ENCODE assay signal across 26 cellular contexts in the genomic region with DNA sequence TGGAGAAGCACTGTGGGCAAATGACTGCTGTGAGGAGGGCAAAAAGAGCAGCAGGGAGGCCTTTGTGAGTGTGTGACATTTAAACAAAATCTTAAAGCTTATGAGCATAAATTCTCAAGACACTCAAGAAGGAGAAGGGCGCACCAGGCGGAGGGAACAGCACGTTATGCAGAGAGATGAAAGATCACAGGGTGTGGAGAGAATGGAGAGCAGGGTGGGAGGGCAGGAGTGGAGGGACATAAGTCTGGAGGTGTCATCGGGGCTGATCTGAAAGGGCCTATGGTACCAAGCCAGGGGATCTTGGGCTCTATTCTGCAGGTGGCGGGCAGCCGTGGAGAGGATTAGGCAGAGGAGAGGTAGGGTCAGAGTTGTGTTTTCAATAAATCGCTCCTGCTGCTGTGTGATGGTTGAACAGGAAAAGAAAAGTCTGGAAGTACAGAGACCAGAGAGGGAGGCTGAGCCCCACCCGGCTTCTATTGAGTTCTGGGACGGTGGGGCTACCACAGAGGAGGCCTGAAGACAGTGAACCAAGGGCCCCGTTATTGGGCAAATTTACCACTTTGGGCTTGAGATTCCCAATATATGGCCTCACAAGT.
"Had no signal": no experiment of that assay in that cellular context is flagged by ENCODE, and none has a peak within 500 bp of the region (broad histone marks: within the 10 kb centered on the region; RNA-seq: fewer than 3 reads in every experiment).

No MANE protein-coding gene starts in this region.

- H3K27ac Mint-ChIP-seq: immature natural killer cell; natural killer cell; stimulated activated naive B cell treated with anti-CD40 and anti-IgM and Interleukin-4, amounts not matched to agents 10 μg/mL and 1 μg/mL and 100 μg/mL, for 72 hours; stimulated activated naive CD8-positive, alpha-beta T cell treated with anti-CD3 and anti-CD28 coated beads, Interleukin-15, Interleukin-2, amounts not matched to agents 100 ng/mL and 50 ng/mL, for 24 hours had no signal

- H3K27ac ChIP-seq: coronary artery, esophagus muscularis mucosa, foreskin keratinocyte, gastroesophageal sphincter, heart left ventricle, lower lobe of right lung, pancreas, prostate gland, right atrium auricular region, skin epidermis, spleen, thoracic aorta, tibial nerve, vagina had no signal

- H3K36me3 ChIP-seq: esophagus muscularis mucosa, gastroesophageal sphincter, heart left ventricle, lower lobe of right lung, pancreas, prostate gland, right atrium auricular region, spleen, thoracic aorta, tibial nerve, vagina had no signal

- H3K9me3 Mint-ChIP-seq: immature natural killer cell; natural killer cell; stimulated activated naive B cell treated with anti-CD40 and anti-IgM and Interleukin-4, amounts not matched to agents 10 μg/mL and 1 μg/mL and 100 μg/mL, for 72 hours; stimulated activated naive CD8-positive, alpha-beta T cell treated with anti-CD3 and anti-CD28 coated beads, Interleukin-15, Interleukin-2, amounts not matched to agents 100 ng/mL and 50 ng/mL, for 24 hours had no signal

- ATAC-seq: foreskin keratinocyte; gastroesophageal sphincter; heart left ventricle; left ventricle myocardium superior; lower lobe of right lung; natural killer cell; pancreas; stimulated activated naive B cell treated with anti-CD40 and anti-IgM and Interleukin-4, amounts not matched to agents 10 μg/mL and 1 μg/mL and 100 μg/mL, for 72 hours had no signal

- H3K9me3 ChIP-seq: esophagus muscularis mucosa, heart left ventricle, lower lobe of right lung, pancreas, prostate gland, right atrium auricular region, spleen, thoracic aorta, tibial nerve, vagina had no signal

- DNase-seq: dermis blood vessel endothelial cell; effector memory CD4-positive, alpha-beta T cell; foreskin keratinocyte; heart left ventricle; hippocampal formation; immature natural killer cell; islet precursor cell; kidney glomerular epithelial cell; left ventricle myocardium superior; lower lobe of right lung; natural killer cell; occipital lobe; pancreas; spleen; stimulated activated CD4-positive, alpha-beta T cell treated with anti-CD3 and anti-CD28 coated beads, Interleukin-4, amount 100 ng/mL, for 4 hours; stimulated activated naive B cell treated with anti-CD40 and anti-IgM and Interleukin-4, amounts not matched to agents 10 μg/mL and 1 μg/mL and 100 μg/mL, for 72 hours had no signal

- H3K4me1 ChIP-seq: esophagus muscularis mucosa, foreskin keratinocyte, gastroesophageal sphincter, heart left ventricle, lower lobe of right lung, pancreas, prostate gland, right atrium auricular region, spleen, tibial nerve, vagina had no signal

- H3K4me3 Mint-ChIP-seq: immature natural killer cell; natural killer cell; stimulated activated naive B cell treated with anti-CD40 and anti-IgM and Interleukin-4, amounts not matched to agents 10 μg/mL and 1 μg/mL and 100 μg/mL, for 72 hours; stimulated activated naive CD8-positive, alpha-beta T cell treated with anti-CD3 and anti-CD28 coated beads, Interleukin-15, Interleukin-2, amounts not matched to agents 100 ng/mL and 50 ng/mL, for 24 hours had no signal

- H3K27me3 ChIP-seq: pancreas, right atrium auricular region, vagina had no signal

- H3K4me1 Mint-ChIP-seq: immature natural killer cell; natural killer cell; stimulated activated naive B cell treated with anti-CD40 and anti-IgM and Interleukin-4, amounts not matched to agents 10 μg/mL and 1 μg/mL and 100 μg/mL, for 72 hours had no signal

- H3K36me3 Mint-ChIP-seq: immature natural killer cell; natural killer cell; stimulated activated naive B cell treated with anti-CD40 and anti-IgM and Interleukin-4, amounts not matched to agents 10 μg/mL and 1 μg/mL and 100 μg/mL, for 72 hours had no signal

- H3K4me3 ChIP-seq: coronary artery, esophagus muscularis mucosa, gastroesophageal sphincter, heart left ventricle, lower lobe of right lung, pancreas, prostate gland, right atrium auricular region, skin epidermis, spleen, thoracic aorta, tibial nerve, vagina had no signal
